18 cellular contexts compared by ENCODE assay signal in genomic region chr13:108407495-108407894, GRCh38.
DNase-seq lines count a peak whose midpoint lies in the region; ATAC-seq and TF ChIP-seq lines count a peak whose summit lies in the region.
"Had no signal": no experiment of that assay in that cellular context is flagged by ENCODE, and none has a peak within 500 bp of the region (broad histone marks: within the 10 kb centered on the region; RNA-seq: fewer than 3 reads in every experiment).

No MANE protein-coding gene starts in this region.

- peaks cover 6% of the 10 kb centered on the region for H3K9me3 Mint-ChIP-seq in activated T-cell treated with anti-CD3 and anti-CD28 coated beads, Interleukin-2, amount 50 U/mL, for 4 hours
- H3K9me3 Mint-ChIP-seq in naive thymus-derived CD4-positive, alpha-beta T cell: peaks cover 0 to 12% (median 2%) of the 10 kb centered on the region in 11 donors
- H3K9me3 Mint-ChIP-seq: type B pancreatic cell had no signal

- TF ChIP-seq POLR2A in erythroblast (IDR thresholded peaks at IDR 0.05; ENCODE audit: low read length): no peak

- no peak for DNase-seq in activated T-cell treated with anti-CD3 and anti-CD28 coated beads, Interleukin-2, amount 50 U/mL, for 4 hours
- DNase-seq in activated T-cell treated with anti-CD3 and anti-CD28 coated beads, Interleukin-2, amount 50 U/mL, for 48 hours: no peak
- DNase-seq in naive thymus-derived CD4-positive, alpha-beta T cell: no peak
- DNase-seq in erythroblast (lab: John Stamatoyannopoulos, UW) (no peak), DMS 273 (lab: John Stamatoyannopoulos, UW; ENCODE audit: unreplicated experiment) (no peak)
- DNase-seq in NK-92 treated with Interleukin-12 subunit alpha and Interleukin-12 subunit beta, amount 100 ng/mL, for 24 hours (lab: John Stamatoyannopoulos, UW): no peak
- DNase-seq: activated CD4-positive, alpha-beta T cell treated with anti-CD3 and anti-CD28 coated beads, Interleukin-2, amount 50 U/mL, for 1 hour; COR-L47; heart left ventricle; NCI-H1105; NCI-H2171 treated with DMSO at 0.1 percent for 48 hours; SJCRH30; stimulated activated CD4-positive, alpha-beta T cell treated with anti-CD3 and anti-CD28 coated beads, Interleukin-4, amount 100 ng/mL, for 1 hour had no signal

- H3K9me3 ChIP-seq in naive thymus-derived CD4-positive, alpha-beta T cell (ENCODE audit: control insufficient read depth in 2 of 3, low read length in 3 of 3): no peaks in the 10 kb centered on the region
- H3K9me3 ChIP-seq: heart left ventricle, SJCRH30 had no signal

- peak overlapping the region in 8 of 9 donors; percentile 64 to 95 (median 82) for H3K27ac Mint-ChIP-seq in naive thymus-derived CD4-positive, alpha-beta T cell
- H3K27ac Mint-ChIP-seq: dendritic cell treated with granulocyte-macrophage colony-stimulating factor and Interleukin-4, amounts not matched to agents 40 ng/mL and 50 ng/mL, for 4 days; type B pancreatic cell had no signal

- no peaks in the 10 kb centered on the region for H3K27me3 ChIP-seq in naive thymus-derived CD4-positive, alpha-beta T cell (ENCODE audit: control insufficient read depth in 2 of 2, insufficient read depth in 2 of 2, low read length in 2 of 2)
- H3K27me3 ChIP-seq: heart left ventricle, SJCRH30 had no signal

- intact Hi-C loops in naive thymus-derived CD4-positive, alpha-beta T cell (cut with micrococcal nuclease): loop anchor here (5.0 kb wide), 3 partner anchors 90 to 190 kb away; partner anchors contain the start of genes ABHD13 (in 1 of the 2) and LIG4 (in 1 of the 2)

- POLR2A ChIA-PET in naive thymus-derived CD4-positive, alpha-beta T cell (lab: Charles Lee): interaction anchor here (1.0 kb wide), 1 partner anchor 9 kb away, joined by 3 read pairs; no protein-coding TSS in a partner anchor

- H3K4me3 ChIP-seq in naive thymus-derived CD4-positive, alpha-beta T cell (ENCODE audit: low read length): no peak overlapping the region
- H3K4me3 ChIP-seq: heart left ventricle, SJCRH30 had no signal

- H3K4me3 Mint-ChIP-seq in activated T-cell treated with anti-CD3 and anti-CD28 coated beads, Interleukin-2, amount 50 U/mL, for 4 hours: no peak overlapping the region
- H3K4me3 Mint-ChIP-seq in naive thymus-derived CD4-positive, alpha-beta T cell: peak overlapping the region in 2 of 10 donors; percentile 84 to 87
- H3K4me3 Mint-ChIP-seq: dendritic cell treated with granulocyte-macrophage colony-stimulating factor and Interleukin-4, amounts not matched to agents 40 ng/mL and 50 ng/mL, for 4 days; type B pancreatic cell had no signal

- H3K36me3 Mint-ChIP-seq in activated T-cell treated with anti-CD3 and anti-CD28 coated beads, Interleukin-2, amount 50 U/mL, for 4 hours (ENCODE audit: insufficient read depth): no peaks in the 10 kb centered on the region
- peaks cover 0 to 7% (median 1%) of the 10 kb centered on the region in 5 donors for H3K36me3 Mint-ChIP-seq in naive thymus-derived CD4-positive, alpha-beta T cell
- H3K36me3 Mint-ChIP-seq: type B pancreatic cell had no signal

- peak overlapping the region; percentile 1 for H3K27ac ChIP-seq in naive thymus-derived CD4-positive, alpha-beta T cell (ENCODE audit: low read depth, low read length)
- H3K27ac ChIP-seq: heart left ventricle, SJCRH30 had no signal

- CTCF ChIA-PET in naive thymus-derived CD4-positive, alpha-beta T cell (lab: Charles Lee): no interaction called here

- H3K4me1 ChIP-seq in naive thymus-derived CD4-positive, alpha-beta T cell (ENCODE audit: control insufficient read depth in 2 of 2, insufficient read depth in 2 of 2, low read length in 2 of 2): peaks cover 35% of the 10 kb centered on the region in 2 donors
- H3K4me1 ChIP-seq: heart left ventricle, SJCRH30 had no signal

- peaks cover 50% of the 10 kb centered on the region for H3K4me1 Mint-ChIP-seq in activated T-cell treated with anti-CD3 and anti-CD28 coated beads, Interleukin-2, amount 50 U/mL, for 4 hours (ENCODE audit: low read depth)
- peaks cover 13 to 70% (median 55%) of the 10 kb centered on the region in 7 donors for H3K4me1 Mint-ChIP-seq in naive thymus-derived CD4-positive, alpha-beta T cell

- peak; percentile 46 to 53 for ATAC-seq in activated T-cell treated with anti-CD3 and anti-CD28 coated beads, Interleukin-2, amount 50 U/mL, for 4 hours
- ATAC-seq in GM21360 (IDR thresholded peaks at IDR 0.05; ENCODE audit: unreplicated experiment) (peak; percentile 62), HG03175 (IDR thresholded peaks at IDR 0.05; ENCODE audit: unreplicated experiment) (peak; percentile 74)
- ATAC-seq in naive thymus-derived CD4-positive, alpha-beta T cell: no peak
- ATAC-seq: esophagus mucosa, heart left ventricle had no signal

- H3K27me3 Mint-ChIP-seq in activated T-cell treated with anti-CD3 and anti-CD28 coated beads, Interleukin-2, amount 50 U/mL, for 4 hours (ENCODE audit: low read depth): no peaks in the 10 kb centered on the region
- peaks cover 0 to 2% (median 0%) of the 10 kb centered on the region in 5 donors for H3K27me3 Mint-ChIP-seq in naive thymus-derived CD4-positive, alpha-beta T cell
- H3K27me3 Mint-ChIP-seq: dendritic cell treated with granulocyte-macrophage colony-stimulating factor and Interleukin-4, amounts not matched to agents 40 ng/mL and 50 ng/mL, for 4 days had no signal

- no peaks in the 10 kb centered on the region for H3K36me3 ChIP-seq in naive thymus-derived CD4-positive, alpha-beta T cell (ENCODE audit: control insufficient read depth in 2 of 3, insufficient read depth in 3 of 3, low read length in 3 of 3)
- H3K36me3 ChIP-seq: heart left ventricle, SJCRH30 had no signal
